Comparison of ENCODE assay signal across 30 cellular contexts in genomic region chr1:3642921-3643675, GRCh38. TPM values are rescaled to one million over a fixed set of nuclear protein-coding genes. Genes with fewer than 3 reads are reported as not detected.
DNase-seq lines count a peak whose midpoint lies in the region; ATAC-seq and TF ChIP-seq lines count a peak whose summit lies in the region.
"Had no signal": no experiment of that assay in that cellular context is flagged by ENCODE, and none has a peak within 500 bp of the region (broad histone marks: within the 10 kb centered on the region; RNA-seq: fewer than 3 reads in every experiment).

No MANE protein-coding gene starts in this region.

- H3K4me1 ChIP-seq in mucosa of descending colon (ENCODE audit: low read depth), result no peaks in the 10 kb centered on the region
- H3K4me1 ChIP-seq in suprapubic skin, result no peaks in the 10 kb centered on the region
- H3K4me1 ChIP-seq in endodermal cell (ENCODE audit: control insufficient read depth, insufficient read depth, low read length), result no peaks in the 10 kb centered on the region
- H3K4me1 ChIP-seq: BE2C, SJSA1 had no signal

- H3K4me1 Mint-ChIP-seq in activated naive CD4-positive, alpha-beta T cell treated with anti-CD3 and anti-CD28 coated beads, Interleukin-2, amount 10 ng/mL, durations not matched to agents 7 days and 5 days, result peaks cover 7% of the 10 kb centered on the region
- H3K4me1 Mint-ChIP-seq in chondrocyte (ENCODE audit: low read depth), result peaks cover under 1% of the 10 kb centered on the region
- H3K4me1 Mint-ChIP-seq in endodermal cell, result no peaks in the 10 kb centered on the region
- H3K4me1 Mint-ChIP-seq in activated T-cell treated with anti-CD3 and anti-CD28 coated beads, Interleukin-2, amount 50 U/mL, for 4 hours (ENCODE audit: low read depth), result peaks cover 4% of the 10 kb centered on the region

- H3K27ac ChIP-seq in suprapubic skin (no peak overlapping the region), endodermal cell (ENCODE audit: low read depth, low read length) (no peak overlapping the region)
- H3K27ac ChIP-seq: HL-60, SJSA1 had no signal

- H3K27me3 Mint-ChIP-seq in activated naive CD4-positive, alpha-beta T cell treated with anti-CD3 and anti-CD28 coated beads, Interleukin-2, amount 10 ng/mL, durations not matched to agents 7 days and 5 days, result no peaks in the 10 kb centered on the region
- H3K27me3 Mint-ChIP-seq in chondrocyte (ENCODE audit: low read depth) (no peaks in the 10 kb centered on the region), endodermal cell (ENCODE audit: insufficient read depth) (no peaks in the 10 kb centered on the region)
- H3K27me3 Mint-ChIP-seq in activated T-cell treated with anti-CD3 and anti-CD28 coated beads, Interleukin-2, amount 50 U/mL, for 4 hours (ENCODE audit: low read depth), result no peaks in the 10 kb centered on the region
- H3K27me3 Mint-ChIP-seq: CD8-positive, alpha-beta memory T cell had no signal

- H3K4me3 ChIP-seq in mucosa of descending colon, result no peak overlapping the region
- H3K4me3 ChIP-seq in suprapubic skin, result no peak overlapping the region
- no peak overlapping the region for H3K4me3 ChIP-seq in endodermal cell (ENCODE audit: low read length)
- H3K4me3 ChIP-seq: SJSA1 had no signal

- no peaks in the 10 kb centered on the region for H3K36me3 ChIP-seq in mucosa of descending colon (ENCODE audit: low read depth)
- peaks cover 66% of the 10 kb centered on the region for H3K36me3 ChIP-seq in suprapubic skin
- peaks cover 32% of the 10 kb centered on the region for H3K36me3 ChIP-seq in endodermal cell (ENCODE audit: control insufficient read depth, insufficient read depth, low read length)
- H3K36me3 ChIP-seq: BE2C had no signal

- DNase-seq in activated naive CD4-positive, alpha-beta T cell treated with anti-CD3 and anti-CD28 coated beads, Interleukin-2, amount 10 ng/mL, durations not matched to agents 7 days and 5 days, result peak; percentile 14
- no peak for DNase-seq in activated naive CD4-positive, alpha-beta T cell treated with Interleukin-2 at 50 U/mL for 16 hours
- peak; percentile 76 for DNase-seq in chondrocyte (ENCODE audit: low spot score)
- peak in 2 of 3 donors; percentile 21 to 31 for DNase-seq in mucosa of descending colon
- DNase-seq in suprapubic skin (ENCODE audit: low spot score in 2 of 2), result peak; percentile 52 to 69
- DNase-seq in endodermal cell, result no peak
- no peak for DNase-seq in retina
- no peak for DNase-seq in activated T-cell treated with anti-CD3 and anti-CD28 coated beads, Interleukin-2, amount 50 U/mL, for 4 hours
- DNase-seq: 8988T; ACHN; BE2C; CD8-positive, alpha-beta memory T cell; DMS 273 treated with DMSO at 0.1 percent for 48 hours; DMS79; EL; GDM1; Kasumi-1; MV-4-11; NCI-H1105; NCI-H1436 treated with DMSO at 0.1 percent for 48 hours; NCI-H187 treated with DMSO at 0.1 percent for 48 hours; NCI-H2107; NCI-H446; NCI-H524 treated with DMSO at 0.1 percent for 48 hours; NCI-H82; NK-92 treated with Interleukin-12 subunit alpha and Interleukin-12 subunit beta, amount 100 ng/mL, for 24 hours; PC-3 had no signal

- H3K9me3 ChIP-seq in mucosa of descending colon, result no peaks in the 10 kb centered on the region
- no peaks in the 10 kb centered on the region for H3K9me3 ChIP-seq in suprapubic skin
- no peaks in the 10 kb centered on the region for H3K9me3 ChIP-seq in endodermal cell (ENCODE audit: control insufficient read depth, low read length)
- H3K9me3 ChIP-seq: BE2C, SJSA1 had no signal

- no peak for TF ChIP-seq CTCF in chondrocyte (IDR thresholded peaks at IDR 0.05)
- TF ChIP-seq CTCF in mucosa of descending colon (IDR thresholded peaks at IDR 0.05), result no peak
- no peak for TF ChIP-seq CTCF in suprapubic skin (IDR thresholded peaks at IDR 0.05)
- no peak for TF ChIP-seq CTCF in endodermal cell (conservative IDR thresholded peaks at IDR 0.05)

- 92% methylated on average over 35 of the region's 43 CpGs for WGBS in suprapubic skin
- WGBS in endodermal cell (ENCODE audit: insufficient coverage in 1 of 2, insufficient read length in 1 of 2), 2 experiments, result 93 to 96% methylated on average over 31 to 35 of the region's 43 CpGs

- ATAC-seq in mucosa of descending colon, result no peak
- no peak for ATAC-seq in activated T-cell treated with anti-CD3 and anti-CD28 coated beads, Interleukin-2, amount 50 U/mL, for 4 hours
- ATAC-seq: PC-3 had no signal

- peaks cover 27% of the 10 kb centered on the region for H3K36me3 Mint-ChIP-seq in activated naive CD4-positive, alpha-beta T cell treated with anti-CD3 and anti-CD28 coated beads, Interleukin-2, amount 10 ng/mL, durations not matched to agents 7 days and 5 days
- H3K36me3 Mint-ChIP-seq in chondrocyte (ENCODE audit: low read depth), result peaks cover 17% of the 10 kb centered on the region
- peaks cover 37% of the 10 kb centered on the region for H3K36me3 Mint-ChIP-seq in endodermal cell (ENCODE audit: low read depth)
- H3K36me3 Mint-ChIP-seq in activated T-cell treated with anti-CD3 and anti-CD28 coated beads, Interleukin-2, amount 50 U/mL, for 4 hours (ENCODE audit: insufficient read depth), result peaks cover 27% of the 10 kb centered on the region

- TF ChIP-seq POLR2A in suprapubic skin (IDR thresholded peaks at IDR 0.05), result no peak

- H3K27ac Mint-ChIP-seq in activated naive CD4-positive, alpha-beta T cell treated with anti-CD3 and anti-CD28 coated beads, Interleukin-2, amount 10 ng/mL, durations not matched to agents 7 days and 5 days, result no peak overlapping the region
- H3K27ac Mint-ChIP-seq in chondrocyte (ENCODE audit: unreplicated experiment), result no peak overlapping the region
- H3K27ac Mint-ChIP-seq in endodermal cell, result no peak overlapping the region
- H3K27ac Mint-ChIP-seq: CD8-positive, alpha-beta memory T cell had no signal

- H3K27me3 ChIP-seq in suprapubic skin (no peaks in the 10 kb centered on the region), endodermal cell (ENCODE audit: control insufficient read depth, insufficient read depth, low read length, poor library complexity, severe bottlenecking) (no peaks in the 10 kb centered on the region)
- H3K27me3 ChIP-seq: BE2C, SJSA1 had no signal

- intact Hi-C loops in mucosa of descending colon (cut with DNase I, micrococcal nuclease), result no loop called here

- no peak for TF ChIP-seq EP300 in suprapubic skin (IDR thresholded peaks at IDR 0.05)

- CTCF ChIA-PET in activated naive CD4-positive, alpha-beta T cell treated with anti-CD3 and anti-CD28 coated beads, Interleukin-2, amount 10 ng/mL, durations not matched to agents 7 days and 5 days (lab: Charles Lee), result no interaction called here

- H3K9me3 Mint-ChIP-seq in activated naive CD4-positive, alpha-beta T cell treated with anti-CD3 and anti-CD28 coated beads, Interleukin-2, amount 10 ng/mL, durations not matched to agents 7 days and 5 days, result no peaks in the 10 kb centered on the region
- H3K9me3 Mint-ChIP-seq in chondrocyte (ENCODE audit: low read depth) (no peaks in the 10 kb centered on the region), endodermal cell (no peaks in the 10 kb centered on the region)
- no peaks in the 10 kb centered on the region for H3K9me3 Mint-ChIP-seq in activated T-cell treated with anti-CD3 and anti-CD28 coated beads, Interleukin-2, amount 50 U/mL, for 4 hours
- H3K9me3 Mint-ChIP-seq: CD8-positive, alpha-beta memory T cell had no signal

- no peak overlapping the region for H3K9ac ChIP-seq in endodermal cell (ENCODE audit: extremely low read depth, low read length, poor library complexity, severe bottlenecking)

- no peak overlapping the region for H3K4me3 Mint-ChIP-seq in activated naive CD4-positive, alpha-beta T cell treated with anti-CD3 and anti-CD28 coated beads, Interleukin-2, amount 10 ng/mL, durations not matched to agents 7 days and 5 days
- H3K4me3 Mint-ChIP-seq in chondrocyte (ENCODE audit: unreplicated experiment) (no peak overlapping the region), endodermal cell (no peak overlapping the region)
- no peak overlapping the region for H3K4me3 Mint-ChIP-seq in activated T-cell treated with anti-CD3 and anti-CD28 coated beads, Interleukin-2, amount 50 U/mL, for 4 hours
- H3K4me3 Mint-ChIP-seq: CD14-positive monocyte had no signal

RNA-seq across cellular contexts. Expression of gene WRAP73, which starts 6.8 kb away (rescaled TPM):
- total RNA-seq in chondrocyte, result 12.6 to 17.6 TPM (median 15.5 TPM) in 3 replicates
- total RNA-seq in mucosa of descending colon, result 10 to 100 TPM; 19.2 to 26.3 (median 21.0) TPM
- 10 to 100 TPM; 16.4 to 33.7 (median 19.6) TPM for total RNA-seq in suprapubic skin
- total RNA-seq in endodermal cell, result 10 to 100 TPM; 29.8 to 32.5 TPM
- polyA plus RNA-seq in endodermal cell (2013, experiment 1 of 2), result 31.6 TPM
- polyA plus RNA-seq in endodermal cell (2013, experiment 2 of 2), result 27.3 TPM
- 10 to 100 TPM; 32.7 to 36.3 (median 34.5) TPM for total RNA-seq in activated T-cell treated with anti-CD3 and anti-CD28 coated beads, Interleukin-2, amount 50 U/mL, for 4 hours

RNA-seq across cellular contexts. Expression of gene TP73, which starts 9.2 kb away (rescaled TPM):
- total RNA-seq in chondrocyte, result 0.05 to 0.58 TPM in 2 of 3 replicates, not detected in the other
- total RNA-seq in mucosa of descending colon, result under 1 TPM; 0.12 to 0.63 (median 0.51) TPM
- 10 to 100 TPM in 3 of 4 donors, 1 to 10 TPM in 1; 8.8 to 24.7 (median 16.9) TPM for total RNA-seq in suprapubic skin
- 1 to 10 TPM; 3.4 to 3.5 TPM for total RNA-seq in endodermal cell
- polyA plus RNA-seq in endodermal cell (2013, experiment 1 of 2), result 0.61 TPM
- polyA plus RNA-seq in endodermal cell (2013, experiment 2 of 2), result 0.33 TPM
- total RNA-seq in activated T-cell treated with anti-CD3 and anti-CD28 coated beads, Interleukin-2, amount 50 U/mL, for 4 hours, result under 1 TPM; 0.05 to 0.16 (median 0.08) TPM

RNA-seq across cellular contexts. Expression of gene TPRG1L, which starts 18.3 kb away (rescaled TPM):
- 52.5 to 53.7 TPM (median 53.6 TPM) in 3 replicates for total RNA-seq in chondrocyte
- total RNA-seq in mucosa of descending colon, result 10 to 100 TPM; 70.4 to 96.0 (median 76.1) TPM
- total RNA-seq in suprapubic skin, result 10 to 100 TPM; 36.9 to 52.6 (median 44.8) TPM
- total RNA-seq in endodermal cell, result 10 to 100 TPM; 50.4 to 56.4 TPM
- polyA plus RNA-seq in endodermal cell (2013, experiment 1 of 2), result 30.8 TPM
- polyA plus RNA-seq in endodermal cell (2013, experiment 2 of 2), result 32.3 TPM
- 10 to 100 TPM; 15.0 to 17.6 (median 16.0) TPM for total RNA-seq in activated T-cell treated with anti-CD3 and anti-CD28 coated beads, Interleukin-2, amount 50 U/mL, for 4 hours

RNA-seq across cellular contexts. Expression of gene MEGF6, which starts 31.8 kb away (rescaled TPM):
- total RNA-seq in chondrocyte (185 to 332 TPM (median 328 TPM) in 3 replicates), mucosa of descending colon (10 to 100 TPM in 1 of 3 donors, 1 to 10 TPM in 2; 6.2 to 12.2 (median 8.5) TPM), suprapubic skin (100 to 1,000 TPM in 1 of 4 donors, 10 to 100 TPM in 3; 66.7 to 120 (median 74.5) TPM), endodermal cell (100 to 1,000 TPM in 1 of 2 donors, 10 to 100 TPM in 1; 83.0 to 103 TPM)
- polyA plus RNA-seq in endodermal cell (2013, experiment 1 of 2), result 28.4 TPM
- 20.2 TPM for polyA plus RNA-seq in endodermal cell (2013, experiment 2 of 2)
- under 1 TPM; 0.43 to 0.98 (median 0.84) TPM for total RNA-seq in activated T-cell treated with anti-CD3 and anti-CD28 coated beads, Interleukin-2, amount 50 U/mL, for 4 hours

Comparison
In these comparisons a context has a peak if more than half of its experiments do, and no peak if none do; other contexts are left out.
1. DNase-seq: peak in activated naive CD4-positive, alpha-beta T cell treated with anti-CD3 and anti-CD28 coated beads, Interleukin-2, amount 10 ng/mL, durations not matched to agents 7 days and 5 days (single experiment), chondrocyte (single experiment), mucosa of descending colon (2 of 3) and suprapubic skin (2 of 2); none in activated naive CD4-positive, alpha-beta T cell treated with Interleukin-2 at 50 U/mL for 16 hours (single experiment), endodermal cell (single experiment), retina (single experiment) and activated T-cell treated with anti-CD3 and anti-CD28 coated beads, Interleukin-2, amount 50 U/mL, for 4 hours (single experiment).